In genomic region chrX:55452825-55453124, GRCh38 we compare ENCODE assay signal across 7 cellular contexts. TPM values are rescaled to one million over a fixed set of nuclear protein-coding genes. Genes with fewer than 3 reads are reported as not detected.
DNase-seq lines count a peak whose midpoint lies in the region; ATAC-seq lines count a peak whose summit lies in the region.

No MANE protein-coding gene starts in this region.

- H3K4me1 Mint-ChIP-seq in activated CD4-positive, alpha-beta memory T cell treated with anti-CD3 and anti-CD28 coated beads for 36 hours (ENCODE audit: low read depth) = peaks cover 8% of the 10 kb centered on the region

- no peaks in the 10 kb centered on the region for H3K27me3 Mint-ChIP-seq in activated CD4-positive, alpha-beta memory T cell treated with anti-CD3 and anti-CD28 coated beads for 36 hours

- peak; percentile 9 for DNase-seq in activated CD4-positive, alpha-beta memory T cell treated with anti-CD3 and anti-CD28 coated beads for 36 hours
- DNase-seq in stimulated activated naive CD8-positive, alpha-beta T cell treated with anti-CD3 and anti-CD28 coated beads, Interleukin-15, Interleukin-2, amounts not matched to agents 100 U/mL and 50 U/mL, for 24 hours = peak; percentile 3
- no peak for DNase-seq in NOMO-1 (lab: John Stamatoyannopoulos, UW; ENCODE audit: unreplicated experiment in 2 of 2)
- DNase-seq in AG08396 (ENCODE audit: low spot score) = no peak
- no peak for DNase-seq in NK-92 (lab: John Stamatoyannopoulos, UW; ENCODE audit: unreplicated experiment)

- H3K27ac Mint-ChIP-seq in activated CD4-positive, alpha-beta memory T cell treated with anti-CD3 and anti-CD28 coated beads for 36 hours = peak overlapping the region; percentile 91

- peak overlapping the region; percentile 95 for H3K4me3 Mint-ChIP-seq in activated CD4-positive, alpha-beta memory T cell treated with anti-CD3 and anti-CD28 coated beads for 36 hours

- CTCF ChIA-PET in activated CD4-positive, alpha-beta memory T cell treated with anti-CD3 and anti-CD28 coated beads for 36 hours (lab: Charles Lee) = interaction anchor here (1.6 kb wide), 1 partner anchor 36 kb away, joined by 7 read pairs; no protein-coding TSS in a partner anchor

- intact Hi-C loops in activated CD4-positive, alpha-beta memory T cell treated with anti-CD3 and anti-CD28 coated beads for 36 hours (cut with micrococcal nuclease) = no loop called here

- peaks cover 2% of the 10 kb centered on the region for H3K36me3 Mint-ChIP-seq in activated CD4-positive, alpha-beta memory T cell treated with anti-CD3 and anti-CD28 coated beads for 36 hours

- ATAC-seq in HG02588 (IDR thresholded peaks at IDR 0.05; ENCODE audit: unreplicated experiment) = peak; percentile 9
- no peak for ATAC-seq in stimulated activated naive CD8-positive, alpha-beta T cell treated with anti-CD3 and anti-CD28 coated beads, Interleukin-15, Interleukin-2, amounts not matched to agents 100 U/mL and 50 U/mL, for 24 hours

- no peaks in the 10 kb centered on the region for H3K9me3 Mint-ChIP-seq in activated CD4-positive, alpha-beta memory T cell treated with anti-CD3 and anti-CD28 coated beads for 36 hours

- POLR2A ChIA-PET in activated CD4-positive, alpha-beta memory T cell treated with anti-CD3 and anti-CD28 coated beads for 36 hours (lab: Charles Lee) = no interaction called here

- peak overlapping the region; percentile 61 for H3K4me3 ChIP-seq in iPS-11a (ENCODE audit: low read depth, low read length)

RNA-seq across cellular contexts. Expression of gene MAGEH1, which starts 0.8 kb away (rescaled TPM):
- total RNA-seq in activated CD4-positive, alpha-beta memory T cell treated with anti-CD3 and anti-CD28 coated beads for 36 hours = 10 to 100 TPM; 19.1 to 20.0 TPM

RNA-seq across cellular contexts. Expression of gene USP51, which starts 36.9 kb away (rescaled TPM):
- 1 to 10 TPM; 1.6 to 2.1 TPM for total RNA-seq in activated CD4-positive, alpha-beta memory T cell treated with anti-CD3 and anti-CD28 coated beads for 36 hours

Comparison
In these comparisons a context has a peak if more than half of its experiments do, and no peak if none do; other contexts are left out.
1. DNase-seq: peak in activated CD4-positive, alpha-beta memory T cell treated with anti-CD3 and anti-CD28 coated beads for 36 hours (single experiment) and stimulated activated naive CD8-positive, alpha-beta T cell treated with anti-CD3 and anti-CD28 coated beads, Interleukin-15, Interleukin-2, amounts not matched to agents 100 U/mL and 50 U/mL, for 24 hours (single experiment); none in NOMO-1 (0 of 2), AG08396 (single experiment) and NK-92 (single experiment).